9 cellular contexts compared by ENCODE assay signal in the genomic region with DNA sequence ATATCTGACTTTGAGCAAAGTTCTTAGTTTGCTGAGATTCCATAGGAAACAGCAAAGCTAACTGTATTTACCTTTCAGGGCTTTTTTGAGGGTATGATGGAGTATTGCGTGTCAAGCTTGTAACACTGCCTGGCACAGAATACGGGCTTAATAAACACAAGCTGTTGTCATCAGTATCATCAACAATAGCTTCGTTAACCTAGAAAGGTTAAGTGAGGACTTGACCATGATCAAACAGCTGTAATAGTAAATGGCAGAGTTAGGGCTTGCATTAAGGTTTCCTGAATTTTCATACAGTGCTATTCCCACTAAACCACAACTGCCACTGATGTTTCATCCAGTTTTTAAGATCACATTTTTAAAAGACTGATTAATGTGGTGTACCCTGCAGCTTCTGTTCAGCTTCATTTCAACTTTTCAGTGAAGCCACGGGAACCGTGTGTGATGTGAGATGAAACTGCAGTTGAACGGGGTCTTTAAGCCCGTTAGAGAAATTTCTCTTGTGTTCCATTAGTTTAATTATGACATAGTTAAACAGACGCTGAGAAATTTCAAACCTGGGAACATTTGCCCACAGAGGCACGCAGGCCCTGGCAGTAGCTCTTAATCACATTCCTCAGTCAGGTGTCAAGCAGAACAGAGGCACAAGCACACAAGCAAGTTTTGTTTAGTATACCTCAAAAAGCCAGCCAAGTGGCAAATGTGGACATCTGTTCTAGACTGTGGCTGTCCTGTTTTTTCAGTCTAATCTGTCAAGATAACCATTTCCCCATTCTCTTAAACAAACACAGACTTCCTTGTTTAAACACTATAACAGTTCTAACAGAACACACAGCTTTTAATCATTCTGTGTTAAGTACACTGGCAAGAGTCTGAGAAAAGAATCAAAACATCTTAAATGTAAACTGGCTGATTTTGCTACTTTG.
DNase-seq lines count a peak whose midpoint lies in the region; ATAC-seq and TF ChIP-seq lines count a peak whose summit lies in the region.
"Had no signal": no experiment of that assay in that cellular context is flagged by ENCODE, and none has a peak within 500 bp of the region (broad histone marks: within the 10 kb centered on the region; RNA-seq: fewer than 3 reads in every experiment).

No MANE protein-coding gene starts in this region.

- DNase-seq in BE2C, result peak; percentile 54
- peak; percentile 49 for DNase-seq in NCI-H446 treated with DMSO at 0.1 percent for 48 hours (lab: John Stamatoyannopoulos, UW)
- peak; percentile 16 for DNase-seq in cerebellum (ENCODE audit: low spot score)
- peak; percentile 84 for DNase-seq in mesenchymal stem cell
- no peak for DNase-seq in CD4-positive, alpha-beta T cell
- no peak for DNase-seq in cortex of kidney (lab: John Stamatoyannopoulos, UW)
- no peak for DNase-seq in stimulated activated CD4-positive, alpha-beta T cell treated with anti-CD3 and anti-CD28 coated beads, Interleukin-4, amount 100 ng/mL, for 4 hours

- intact Hi-C loops in CD4-positive, alpha-beta T cell (cut with DNase I, micrococcal nuclease), result no loop called here

- no peaks in the 10 kb centered on the region for H3K36me3 Mint-ChIP-seq in CD4-positive, alpha-beta T cell (ENCODE audit: low read depth)

- H3K14ac ChIP-seq in mesenchymal stem cell (ENCODE audit: low read length in 2 of 2), result no peak overlapping the region

- H3K4ac ChIP-seq in mesenchymal stem cell (ENCODE audit: low read depth in 1 of 2, low read length in 2 of 2), result peak overlapping the region in 1 of 2 experiments; percentile 9

- no peaks in the 10 kb centered on the region for H3K36me3 ChIP-seq in BE2C
- H3K36me3 ChIP-seq in mesenchymal stem cell (ENCODE audit: control insufficient read depth in 1 of 2, insufficient read depth in 2 of 2, low read depth in 1 of 2, low read length in 2 of 2), result no peaks in the 10 kb centered on the region

- peak; percentile 69 for ATAC-seq in GM21529 (IDR thresholded peaks at IDR 0.05; ENCODE audit: unreplicated experiment)
- no peak for ATAC-seq in CD4-positive, alpha-beta T cell (ENCODE audit: poor library complexity)

- no peaks in the 10 kb centered on the region for H3K9me3 Mint-ChIP-seq in CD4-positive, alpha-beta T cell
- H3K9me3 Mint-ChIP-seq: dendritic cell treated with granulocyte-macrophage colony-stimulating factor and Interleukin-4, amounts not matched to agents 40 ng/mL and 50 ng/mL, for 4 days had no signal

- H2AFZ ChIP-seq in mesenchymal stem cell (ENCODE audit: low read depth, low read length), result no peak overlapping the region

- H3K4me1 Mint-ChIP-seq in CD4-positive, alpha-beta T cell (ENCODE audit: low read depth), result no peaks in the 10 kb centered on the region

- H2BK120ac ChIP-seq in mesenchymal stem cell (ENCODE audit: low read depth, low read length), result peak overlapping the region; percentile 58

- H4K8ac ChIP-seq in mesenchymal stem cell (ENCODE audit: low read length), result no peak overlapping the region

- POLR2A ChIA-PET in CD4-positive, alpha-beta T cell (lab: Charles Lee), result no interaction called here

- H3K27ac ChIP-seq in mesenchymal stem cell (ENCODE audit: low read length, poor library complexity, severe bottlenecking), result peak overlapping the region; percentile 73
- H3K27ac ChIP-seq in CD4-positive, alpha-beta T cell (ENCODE audit: low read depth, low read length), result no peak overlapping the region

- H2BK12ac ChIP-seq in mesenchymal stem cell (ENCODE audit: low read length in 2 of 2), result peak overlapping the region in 1 of 2 experiments; percentile 77

- H3K27me3 ChIP-seq in BE2C (no peaks in the 10 kb centered on the region), mesenchymal stem cell (ENCODE audit: control insufficient read depth in 1 of 2, insufficient read depth in 1 of 2, low read length in 2 of 2) (no peaks in the 10 kb centered on the region)
- no peaks in the 10 kb centered on the region for H3K27me3 ChIP-seq in CD4-positive, alpha-beta T cell (ENCODE audit: control insufficient read depth, insufficient read depth, low read length)

- WGBS in mesenchymal stem cell, result 0% methylated on average over 4 of the region's 9 CpGs

- TF ChIP-seq CTCF in BE2C (IDR thresholded peaks at IDR 0.05; ENCODE audit: low read depth, low read length), result no peak
- TF ChIP-seq CTCF in CD4-positive, alpha-beta T cell (IDR thresholded peaks at IDR 0.05), result no peak

- no peak overlapping the region for H3K23ac ChIP-seq in mesenchymal stem cell (ENCODE audit: low read length in 2 of 2)

- peak overlapping the region; percentile 53 for H2BK5ac ChIP-seq in mesenchymal stem cell (ENCODE audit: low read depth, low read length, poor library complexity, severe bottlenecking)

- H2AK5ac ChIP-seq in mesenchymal stem cell (ENCODE audit: low read length, severe bottlenecking), result peak overlapping the region; percentile 95

- H3K27ac Mint-ChIP-seq in CD4-positive, alpha-beta T cell, result no peak overlapping the region
- H3K27ac Mint-ChIP-seq: dendritic cell treated with granulocyte-macrophage colony-stimulating factor and Interleukin-4, amounts not matched to agents 40 ng/mL and 50 ng/mL, for 4 days had no signal

- H3K4me2 ChIP-seq in mesenchymal stem cell (ENCODE audit: low read length, poor library complexity, severe bottlenecking), result no peak overlapping the region

- H3K27me3 Mint-ChIP-seq in CD4-positive, alpha-beta T cell, result peaks cover 21% of the 10 kb centered on the region

- H3K4me3 Mint-ChIP-seq in CD4-positive, alpha-beta T cell, result no peak overlapping the region
- H3K4me3 Mint-ChIP-seq: dendritic cell treated with granulocyte-macrophage colony-stimulating factor and Interleukin-4, amounts not matched to agents 40 ng/mL and 50 ng/mL, for 4 days had no signal

- no peak overlapping the region for H2BK15ac ChIP-seq in mesenchymal stem cell (ENCODE audit: low read depth, poor library complexity, severe bottlenecking)

- H3K4me1 ChIP-seq in BE2C (peaks cover 21% of the 10 kb centered on the region), mesenchymal stem cell (ENCODE audit: control insufficient read depth, insufficient read depth, low read depth, low read length) (peaks cover 5% of the 10 kb centered on the region)

- CTCF ChIA-PET in CD4-positive, alpha-beta T cell (lab: Charles Lee), result no interaction called here

- H3K9ac ChIP-seq in mesenchymal stem cell (ENCODE audit: low read length), result no peak overlapping the region

- H3K9me3 ChIP-seq in BE2C, result no peaks in the 10 kb centered on the region
- H3K9me3 ChIP-seq in mesenchymal stem cell (ENCODE audit: control insufficient read depth, low read length), result no peaks in the 10 kb centered on the region
- no peaks in the 10 kb centered on the region for H3K9me3 ChIP-seq in CD4-positive, alpha-beta T cell (ENCODE audit: control insufficient read depth, low read length)

- no peak overlapping the region for H4K91ac ChIP-seq in mesenchymal stem cell (ENCODE audit: low read length)

- H3K4me3 ChIP-seq in BE2C (ENCODE audit: low read depth, low read length) (no peak overlapping the region), mesenchymal stem cell (ENCODE audit: insufficient read depth in 1 of 2, low read depth in 1 of 2, low read length in 2 of 2) (no peak overlapping the region)

- H3K18ac ChIP-seq in mesenchymal stem cell (ENCODE audit: low read depth in 1 of 2, low read length in 2 of 2), result peak overlapping the region in 1 of 2 experiments; percentile 62

- no peaks in the 10 kb centered on the region for H3K79me1 ChIP-seq in mesenchymal stem cell (replicated peaks; ENCODE audit: low read length, poor library complexity, severe bottlenecking)

Comparison
In these comparisons a context has a peak if more than half of its experiments do, and no peak if none do; other contexts are left out.
1. DNase-seq: peak in BE2C (single experiment), NCI-H446 treated with DMSO at 0.1 percent for 48 hours (single experiment), cerebellum (single experiment) and mesenchymal stem cell (single experiment); none in CD4-positive, alpha-beta T cell (0 of 10), cortex of kidney (single experiment) and stimulated activated CD4-positive, alpha-beta T cell treated with anti-CD3 and anti-CD28 coated beads, Interleukin-4, amount 100 ng/mL, for 4 hours (0 of 2).